Comparison of ENCODE assay signal across 1 cellular context in genomic region chr4:123349401-123350190, GRCh38.
TF ChIP-seq lines count a peak whose summit lies in the region.

No MANE protein-coding gene starts in this region.

TF ChIP-seq in K562, 482 proteins besides CTCF, POLR2A, EP300 and RAD21 (continued from another document and continues in another):
- TF ChIP-seq NEUROD1 (IDR thresholded peaks at IDR 0.05; ENCODE audit: borderline replicate concordance, low read depth, low read length, partially characterized antibody) (peak; percentile 92), BACH1 (tag; IDR thresholded peaks at IDR 0.05) (peak; percentile 96), SIN3B (IDR thresholded peaks at IDR 0.05; ENCODE audit: low read depth) (no peak), ZNF592 (IDR thresholded peaks at IDR 0.05) (peak; percentile 100), TFAP4 (CRISPR knock-in tag; IDR thresholded peaks at IDR 0.05; ENCODE audit: borderline replicate concordance) (peak; percentile 41; the same call in 1 of the 2 replicates), PHB2 (IDR thresholded peaks at IDR 0.05; ENCODE audit: low read depth) (peak; percentile 97), MAFK (IDR thresholded peaks at IDR 0.05; ENCODE audit: low read length) (peak; percentile 32; the same call in 1 of the 2 replicates), ADNP (tag; IDR thresholded peaks at IDR 0.05) (peak; percentile 92), ZNF134 (CRISPR knock-in tag; conservative IDR thresholded peaks at IDR 0.05) (peak; percentile 92), ERF (CRISPR knock-in tag; IDR thresholded peaks at IDR 0.05) (peak; percentile 97), ZNF76 (CRISPR knock-in tag; IDR thresholded peaks at IDR 0.05; ENCODE audit: borderline replicate concordance) (peak; percentile 97), EGR1 (conservative IDR thresholded peaks at IDR 0.05) (peak; percentile 59), CXXC5 (CRISPR knock-in tag; IDR thresholded peaks at IDR 0.05) (peak; percentile 99), CBFB (CRISPR knock-in tag; IDR thresholded peaks at IDR 0.05) (peak; percentile 85), RBM34 (IDR thresholded peaks at IDR 0.05; ENCODE audit: borderline replicate concordance, insufficient read depth, low read length) (no peak), ZNF184 (CRISPR knock-in tag; IDR thresholded peaks at IDR 0.05) (no peak), LEF1 (IDR thresholded peaks at IDR 0.05) (peak; percentile 100), CAMTA2 (CRISPR knock-in tag; conservative IDR thresholded peaks at IDR 0.05) (no peak), PRDM10 (IDR thresholded peaks at IDR 0.05; ENCODE audit: partially characterized antibody) (peak; percentile 18), ZKSCAN8 (CRISPR knock-in tag; IDR thresholded peaks at IDR 0.05) (peak; percentile 99), NFATC3 (IDR thresholded peaks at IDR 0.05) (peak; percentile 81; the same call in 1 of the 2 replicates), ZNF23 (CRISPR knock-in tag; IDR thresholded peaks at IDR 0.05) (peak; percentile 99), HDAC8 (tag; IDR thresholded peaks at IDR 0.05) (peak; percentile 97), ZC3H4 (CRISPR knock-in tag; IDR thresholded peaks at IDR 0.05; ENCODE audit: borderline replicate concordance) (no peak), NBN (IDR thresholded peaks at IDR 0.05; ENCODE audit: low read depth) (peak; percentile 85), SMAD3 (CRISPR knock-in tag; conservative IDR thresholded peaks at IDR 0.05) (peak; percentile 100), MTA2 (IDR thresholded peaks at IDR 0.05; ENCODE audit: low read depth) (peak; percentile 99), PCBP2 (IDR thresholded peaks at IDR 0.05; ENCODE audit: low read depth, low read length, poor library complexity, severe bottlenecking) (no peak), ZBTB43 (CRISPR knock-in tag; IDR thresholded peaks at IDR 0.05) (0 out of 2 replicates have a peak, but pooled peaks have one; percentile 3), ZNF212 (CRISPR knock-in tag; IDR thresholded peaks at IDR 0.05) (peak; percentile 95), BRCA1 (IDR thresholded peaks at IDR 0.05) (no peak), BRCA1 (CRISPR knock-in tag; IDR thresholded peaks at IDR 0.05) (no peak), HMGN3 (IDR thresholded peaks at IDR 0.05; ENCODE audit: borderline replicate concordance, extremely low read depth, insufficient read length, low read depth, low read length) (peak; percentile 91), DEAF1 (CRISPR knock-in tag; IDR thresholded peaks at IDR 0.05) (peak; percentile 82), MECOM (CRISPR knock-in tag; IDR thresholded peaks at IDR 0.05) (peak; percentile 98), SPI1 (IDR thresholded peaks at IDR 0.05; ENCODE audit: borderline replicate concordance, low read depth, low read length) (no peak), NUFIP1 (IDR thresholded peaks at IDR 0.05; ENCODE audit: partially characterized antibody) (peak; percentile 79), MXD1 (CRISPR knock-in tag; IDR thresholded peaks at IDR 0.05; ENCODE audit: borderline replicate concordance, poor library complexity, severe bottlenecking) (peak; percentile 83), L3MBTL2 (IDR thresholded peaks at IDR 0.05) (peak; percentile 24; the same call in 1 of the 2 replicates)
- TF ChIP-seq, protein P1, sequence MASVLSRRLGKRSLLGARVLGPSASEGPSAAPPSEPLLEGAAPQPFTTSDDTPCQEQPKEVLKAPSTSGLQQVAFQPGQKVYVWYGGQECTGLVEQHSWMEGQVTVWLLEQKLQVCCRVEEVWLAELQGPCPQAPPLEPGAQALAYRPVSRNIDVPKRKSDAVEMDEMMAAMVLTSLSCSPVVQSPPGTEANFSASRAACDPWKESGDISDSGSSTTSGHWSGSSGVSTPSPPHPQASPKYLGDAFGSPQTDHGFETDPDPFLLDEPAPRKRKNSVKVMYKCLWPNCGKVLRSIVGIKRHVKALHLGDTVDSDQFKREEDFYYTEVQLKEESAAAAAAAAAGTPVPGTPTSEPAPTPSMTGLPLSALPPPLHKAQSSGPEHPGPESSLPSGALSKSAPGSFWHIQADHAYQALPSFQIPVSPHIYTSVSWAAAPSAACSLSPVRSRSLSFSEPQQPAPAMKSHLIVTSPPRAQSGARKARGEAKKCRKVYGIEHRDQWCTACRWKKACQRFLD (CRISPR knock-in tag; IDR thresholded peaks at IDR 0.05): peak; percentile 100
- TF ChIP-seq, protein P2, sequence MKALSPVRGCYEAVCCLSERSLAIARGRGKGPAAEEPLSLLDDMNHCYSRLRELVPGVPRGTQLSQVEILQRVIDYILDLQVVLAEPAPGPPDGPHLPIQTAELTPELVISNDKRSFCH (CRISPR knock-in tag; IDR thresholded peaks at IDR 0.05): peak; percentile 92
- TF ChIP-seq, protein P2 (tag; IDR thresholded peaks at IDR 0.05): peak; percentile 100
- TF ChIP-seq, protein P3, sequence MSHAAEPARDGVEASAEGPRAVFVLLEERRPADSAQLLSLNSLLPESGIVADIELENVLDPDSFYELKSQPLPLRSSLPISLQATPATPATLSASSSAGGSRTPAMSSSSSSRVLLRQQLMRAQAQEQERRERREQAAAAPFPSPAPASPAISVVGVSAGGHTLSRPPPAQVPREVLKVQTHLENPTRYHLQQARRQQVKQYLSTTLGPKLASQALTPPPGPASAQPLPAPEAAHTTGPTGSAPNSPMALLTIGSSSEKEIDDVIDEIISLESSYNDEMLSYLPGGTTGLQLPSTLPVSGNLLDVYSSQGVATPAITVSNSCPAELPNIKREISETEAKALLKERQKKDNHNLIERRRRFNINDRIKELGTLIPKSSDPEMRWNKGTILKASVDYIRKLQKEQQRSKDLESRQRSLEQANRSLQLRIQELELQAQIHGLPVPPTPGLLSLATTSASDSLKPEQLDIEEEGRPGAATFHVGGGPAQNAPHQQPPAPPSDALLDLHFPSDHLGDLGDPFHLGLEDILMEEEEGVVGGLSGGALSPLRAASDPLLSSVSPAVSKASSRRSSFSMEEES (CRISPR knock-in tag; IDR thresholded peaks at IDR 0.05): peak; percentile 79
- TF ChIP-seq, protein P4, sequence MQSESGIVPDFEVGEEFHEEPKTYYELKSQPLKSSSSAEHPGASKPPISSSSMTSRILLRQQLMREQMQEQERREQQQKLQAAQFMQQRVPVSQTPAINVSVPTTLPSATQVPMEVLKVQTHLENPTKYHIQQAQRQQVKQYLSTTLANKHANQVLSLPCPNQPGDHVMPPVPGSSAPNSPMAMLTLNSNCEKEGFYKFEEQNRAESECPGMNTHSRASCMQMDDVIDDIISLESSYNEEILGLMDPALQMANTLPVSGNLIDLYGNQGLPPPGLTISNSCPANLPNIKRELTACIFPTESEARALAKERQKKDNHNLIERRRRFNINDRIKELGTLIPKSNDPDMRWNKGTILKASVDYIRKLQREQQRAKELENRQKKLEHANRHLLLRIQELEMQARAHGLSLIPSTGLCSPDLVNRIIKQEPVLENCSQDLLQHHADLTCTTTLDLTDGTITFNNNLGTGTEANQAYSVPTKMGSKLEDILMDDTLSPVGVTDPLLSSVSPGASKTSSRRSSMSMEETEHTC (IDR thresholded peaks at IDR 0.05): peak; percentile 57
